ENCODE assay signal across 19 cellular contexts in the genomic region with DNA sequence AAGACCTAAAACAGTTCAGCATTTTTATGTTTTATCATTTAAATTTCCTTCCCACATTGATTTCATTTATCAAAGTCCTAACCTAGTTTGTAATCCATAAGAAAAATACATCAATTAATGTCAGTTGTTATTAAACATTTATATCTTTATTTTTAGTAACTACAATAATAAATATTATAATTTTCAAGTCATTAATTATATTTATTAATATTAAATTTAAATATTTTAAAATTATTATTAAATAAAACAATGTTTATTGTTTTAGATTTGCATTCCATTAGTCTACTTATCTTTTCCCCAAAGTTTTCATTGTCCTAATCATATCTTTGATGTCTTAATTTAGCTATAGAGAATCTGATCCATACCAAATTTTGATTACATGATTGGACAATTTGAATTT.
A peak's percentile ranks its signal among the peaks of the same experiment; 100 is the strongest.
DNase-seq lines count a peak whose midpoint lies in the region; ATAC-seq, FAIRE-seq and TF ChIP-seq lines count a peak whose summit lies in the region.
"Had no signal": no experiment of that assay in that cellular context is flagged by ENCODE, and none has a peak within 500 bp of the region (broad histone marks: within the 10 kb centered on the region; RNA-seq: fewer than 3 reads in every experiment).

No MANE protein-coding gene starts in this region.

- ATAC-seq in left lobe of liver = no peak
- ATAC-seq: GM23338, HCT116 had no signal

- FAIRE-seq in RCC 7860 (lab: Jason Lieb, UNC) = peak; percentile 80
- FAIRE-seq in colon (lab: Jason Lieb, UNC) = peak; percentile 47
- FAIRE-seq in kidney (lab: Jason Lieb, UNC) = peak; percentile 94
- FAIRE-seq: GM12892, GM19239 had no signal

- no peaks in the 10 kb centered on the region for H3K4me1 ChIP-seq in kidney (ENCODE audit: control insufficient read depth in 1 of 2, insufficient read depth in 1 of 2, low read depth in 1 of 2, low read length in 2 of 2)
- H3K4me1 ChIP-seq in spleen = no peaks in the 10 kb centered on the region
- H3K4me1 ChIP-seq: BLaER1 treated with 17β-estradiol and CSF1 and Interleukin-3, amounts not matched to agents 10 nM and 100 nM had no signal

- intact Hi-C loops in kidney (cut with DNase I) = no loop called here
- intact Hi-C loops in spleen (cut with DNase I; ENCODE audit: low total_unique reads) = no loop called here

- no peak overlapping the region for H3K4me3 ChIP-seq in kidney (ENCODE audit: low read length in 2 of 2)
- no peak overlapping the region for H3K4me3 ChIP-seq in spleen
- H3K4me3 ChIP-seq: BLaER1 treated with 17β-estradiol and CSF1 and Interleukin-3, amounts not matched to agents 10 nM and 100 nM; GM23338 had no signal

- H3K36me3 ChIP-seq in kidney (ENCODE audit: control insufficient read depth in 1 of 2, insufficient read depth in 2 of 2, low read length in 2 of 2) (no peaks in the 10 kb centered on the region), spleen (no peaks in the 10 kb centered on the region)
- H3K36me3 ChIP-seq: BLaER1 treated with 17β-estradiol and CSF1 and Interleukin-3, amounts not matched to agents 10 nM and 100 nM had no signal

- TF ChIP-seq POLR2A in spleen (IDR thresholded peaks at IDR 0.05) = no peak

- no peaks in the 10 kb centered on the region for H3K9me3 ChIP-seq in kidney (ENCODE audit: control insufficient read depth in 1 of 2, low read length in 2 of 2)
- peaks cover 0 to 10% (median 0%) of the 10 kb centered on the region in 8 donors for H3K9me3 ChIP-seq in spleen

- no peak overlapping the region for H3K9ac ChIP-seq in kidney (ENCODE audit: low read length in 2 of 2)
- H3K9ac ChIP-seq: BLaER1 treated with 17β-estradiol and CSF1 and Interleukin-3, amounts not matched to agents 10 nM and 100 nM had no signal

- no peak overlapping the region for H3K27ac ChIP-seq in kidney (ENCODE audit: low read depth in 2 of 2, low read length in 2 of 2)
- no peak overlapping the region for H3K27ac ChIP-seq in spleen
- H3K27ac ChIP-seq: BLaER1 treated with 17β-estradiol and CSF1 and Interleukin-3, amounts not matched to agents 10 nM and 100 nM had no signal

- TF ChIP-seq CTCF in kidney (IDR thresholded peaks at IDR 0.05; ENCODE audit: borderline replicate concordance, extremely low read depth, insufficient read depth) (no peak), spleen (IDR thresholded peaks at IDR 0.05 in 8 of 11, conservative IDR thresholded peaks at IDR 0.05 in 3 of 11) (no peak)

- no peaks in the 10 kb centered on the region for H3K27me3 ChIP-seq in spleen (replicated peaks in 1 of 7)
- H3K27me3 ChIP-seq: BLaER1 treated with 17β-estradiol and CSF1 and Interleukin-3, amounts not matched to agents 10 nM and 100 nM had no signal

- DNase-seq in RCC 7860 (ENCODE audit: low spot score) (no peak), kidney (no peak), spleen (no peak), left lobe of liver (ENCODE audit: low spot score) (no peak), HPDE6-E6E7 (ENCODE audit: extremely low spot score) (no peak)
- no peak for DNase-seq in activated CD4-positive, alpha-beta T cell treated with anti-CD3 and anti-CD28 coated beads, Interleukin-2, amount 50 U/mL, for 4 hours
- DNase-seq: CD4-positive, alpha-beta T cell; CD8-positive, alpha-beta memory T cell; DMS 273 treated with DMSO at 0.1 percent for 48 hours; DMS79; EL; GF-D8; H9 had no signal
